Comparison of ENCODE assay signal across 9 cellular contexts in genomic region chrX:70030242-70030823, GRCh38. TPM values are rescaled to one million over a fixed set of nuclear protein-coding genes. Genes with fewer than 3 reads are reported as not detected.
DNase-seq lines count a peak whose midpoint lies in the region; ATAC-seq, FAIRE-seq and TF ChIP-seq lines count a peak whose summit lies in the region.
"Had no signal": no experiment of that assay in that cellular context is flagged by ENCODE, and none has a peak within 500 bp of the region (broad histone marks: within the 10 kb centered on the region; RNA-seq: fewer than 3 reads in every experiment).

No MANE protein-coding gene starts in this region.

- peak; percentile 70 for ATAC-seq in HG02981 (IDR thresholded peaks at IDR 0.05; ENCODE audit: unreplicated experiment)
- peak; percentile 57 for ATAC-seq in activated CD8-positive, alpha-beta memory T cell treated with anti-CD3 and anti-CD28 coated beads, Interleukin-2, amount 10 ng/mL, durations not matched to agents 7 days and 5 days

- DNase-seq in AG09309 (ENCODE audit: low read depth) (no peak), GM12891 (ENCODE audit: insufficient read length, low spot score) (peak; percentile 15), NCI-H460 (ENCODE audit: extremely low read depth, low read depth) (peak; percentile 67), fibroblast of pulmonary artery (ENCODE audit: low read depth) (peak; percentile 78), nucleus accumbens (lab: John Stamatoyannopoulos, UW) (peak in 32 of 56 donors; percentile 1 to 41 (median 4)), middle frontal gyrus (ENCODE audit: extremely low spot score, low spot score) (no peak)
- peak; percentile 54 for DNase-seq in activated CD8-positive, alpha-beta memory T cell treated with anti-CD3 and anti-CD28 coated beads, Interleukin-2, amount 10 ng/mL, durations not matched to agents 7 days and 5 days

- no peak for TF ChIP-seq POLR2A in GM12891 (IDR thresholded peaks at IDR 0.05; ENCODE audit: low read depth, low read length)

- TF ChIP-seq CTCF in AG09309 (IDR thresholded peaks at IDR 0.05; ENCODE audit: control insufficient read depth, insufficient read depth, low read depth, low read length, missing control alignments) (peak; percentile 73), fibroblast of pulmonary artery (IDR thresholded peaks at IDR 0.05; ENCODE audit: low read length, missing control alignments) (peak; percentile 82)

- H3K27me3 Mint-ChIP-seq in activated CD8-positive, alpha-beta memory T cell treated with anti-CD3 and anti-CD28 coated beads, Interleukin-2, amount 10 ng/mL, durations not matched to agents 7 days and 5 days, result no peaks in the 10 kb centered on the region

- peak; percentile 84 for FAIRE-seq in GM12891 (lab: Jason Lieb, UNC)

- CTCF ChIA-PET in activated CD8-positive, alpha-beta memory T cell treated with anti-CD3 and anti-CD28 coated beads, Interleukin-2, amount 10 ng/mL, durations not matched to agents 7 days and 5 days (lab: Charles Lee), result interaction anchor here (0.7 to 3.1 kb wide), 8 partner anchors 9 to 492 kb away, joined by 3 to 13 read pairs (median 4); no protein-coding TSS in a partner anchor

- no peak overlapping the region for H3K4me3 Mint-ChIP-seq in activated CD8-positive, alpha-beta memory T cell treated with anti-CD3 and anti-CD28 coated beads, Interleukin-2, amount 10 ng/mL, durations not matched to agents 7 days and 5 days

- no peaks in the 10 kb centered on the region for H3K9me3 Mint-ChIP-seq in activated CD8-positive, alpha-beta memory T cell treated with anti-CD3 and anti-CD28 coated beads, Interleukin-2, amount 10 ng/mL, durations not matched to agents 7 days and 5 days (ENCODE audit: low read depth)

- H3K4me3 ChIP-seq in AG09309 (ENCODE audit: control insufficient read depth, low read depth, low read length) (no peak overlapping the region), fibroblast of pulmonary artery (replicated peaks; ENCODE audit: low read depth, low read length) (no peak overlapping the region)

- no peaks in the 10 kb centered on the region for H3K36me3 Mint-ChIP-seq in activated CD8-positive, alpha-beta memory T cell treated with anti-CD3 and anti-CD28 coated beads, Interleukin-2, amount 10 ng/mL, durations not matched to agents 7 days and 5 days

- no peak overlapping the region for H3K27ac Mint-ChIP-seq in activated CD8-positive, alpha-beta memory T cell treated with anti-CD3 and anti-CD28 coated beads, Interleukin-2, amount 10 ng/mL, durations not matched to agents 7 days and 5 days

- peaks cover 25% of the 10 kb centered on the region for H3K4me1 Mint-ChIP-seq in activated CD8-positive, alpha-beta memory T cell treated with anti-CD3 and anti-CD28 coated beads, Interleukin-2, amount 10 ng/mL, durations not matched to agents 7 days and 5 days

TF ChIP-seq in GM12891, 5 proteins besides CTCF, POLR2A, EP300 and RAD21:
- TF ChIP-seq POLR2AphosphoS5 (IDR thresholded peaks at IDR 0.05; ENCODE audit: low read depth, low read length) (no peak), SPI1 (IDR thresholded peaks at IDR 0.05; ENCODE audit: low read depth, low read length) (no peak), POU2F2 (IDR thresholded peaks at IDR 0.05; ENCODE audit: low read depth, low read length) (no peak), PAX5 (IDR thresholded peaks at IDR 0.05; ENCODE audit: insufficient read depth, low read length, severe bottlenecking) (no peak), TAF1 (IDR thresholded peaks at IDR 0.05; ENCODE audit: low read depth, low read length) (no peak)

RNA-seq across cellular contexts. Expression of gene AWAT2, which starts 19.4 kb away (rescaled TPM):
- not detected for polyA plus RNA-seq in GM12891 (2012; ENCODE audit: low read depth, missing spikeins)
- not detected in 2 replicates for total RNA-seq in NCI-H460 (2014; rRNA removed; shearing (Covaris generic))
- not detected in 2 replicates for polyA plus RNA-seq in NCI-H460 (2014; cell fraction: nucleus; rRNA removed)
- total RNA-seq in activated CD8-positive, alpha-beta memory T cell treated with anti-CD3 and anti-CD28 coated beads, Interleukin-2, amount 10 ng/mL, durations not matched to agents 7 days and 5 days, result not detected
- total RNA-seq: mononuclear cell had no signal

RNA-seq across cellular contexts. Expression of gene OTUD6A, which starts 31.9 kb away (rescaled TPM):
- not detected for polyA plus RNA-seq in GM12891 (2012; ENCODE audit: low read depth, missing spikeins)
- total RNA-seq in NCI-H460 (2014; rRNA removed; shearing (Covaris generic)), result not detected in 2 replicates
- polyA plus RNA-seq in NCI-H460 (2014; cell fraction: nucleus; rRNA removed), result not detected in 2 replicates
- total RNA-seq in activated CD8-positive, alpha-beta memory T cell treated with anti-CD3 and anti-CD28 coated beads, Interleukin-2, amount 10 ng/mL, durations not matched to agents 7 days and 5 days, result not detected
- total RNA-seq: mononuclear cell had no signal

Comparison
In these comparisons a context has a peak if more than half of its experiments do, and no peak if none do; other contexts are left out.
1. DNase-seq: peak in GM12891 (single experiment), NCI-H460 (single experiment), activated CD8-positive, alpha-beta memory T cell treated with anti-CD3 and anti-CD28 coated beads, Interleukin-2, amount 10 ng/mL, durations not matched to agents 7 days and 5 days (single experiment), fibroblast of pulmonary artery (single experiment) and nucleus accumbens (32 of 56); none in AG09309 (single experiment) and middle frontal gyrus (single experiment).